Comparison of ENCODE assay signal across 11 cellular contexts in genomic region chr15:31230630-31231485, GRCh38.
DNase-seq lines count a peak whose midpoint lies in the region; ATAC-seq and TF ChIP-seq lines count a peak whose summit lies in the region.
"Had no signal": no experiment of that assay in that cellular context is flagged by ENCODE, and none has a peak within 500 bp of the region (broad histone marks: within the 10 kb centered on the region; RNA-seq: fewer than 3 reads in every experiment).

No MANE protein-coding gene starts in this region.

- H3K4me3 ChIP-seq in spleen, result peak overlapping the region in 1 of 8 donors; percentile 37
- H3K4me3 ChIP-seq in stomach, result no peak overlapping the region
- H3K4me3 ChIP-seq: HAP-1, lung had no signal

- DNase-seq in DMS79 treated with DMSO at 0.1 percent for 48 hours (lab: John Stamatoyannopoulos, UW) (peak; percentile 26), DMS79 (lab: John Stamatoyannopoulos, UW) (no peak), spleen (peak; percentile 94), stomach (no peak), NCI-H2029 (lab: John Stamatoyannopoulos, UW) (no peak), SW480 (ENCODE audit: low spot score) (no peak)

- no peak for TF ChIP-seq EP300 in stomach (IDR thresholded peaks at IDR 0.05)

- ATAC-seq in GM21786 (IDR thresholded peaks at IDR 0.05; ENCODE audit: unreplicated experiment) (peak; percentile 82), HG03521 (IDR thresholded peaks at IDR 0.05; ENCODE audit: unreplicated experiment) (peak; percentile 84)

- no peak for TF ChIP-seq CTCF in spleen (IDR thresholded peaks at IDR 0.05 in 8 of 11, conservative IDR thresholded peaks at IDR 0.05 in 3 of 11)
- TF ChIP-seq CTCF in stomach (IDR thresholded peaks at IDR 0.05), result no peak

- 62 to 81% (median 72%) methylated on average over 6 of the region's 6 CpGs for WGBS in spleen, 5 donors
- 85 to 95% (median 93%) methylated on average over 6 of the region's 6 CpGs for WGBS in stomach, 5 donors

- TF ChIP-seq POLR2A in spleen (IDR thresholded peaks at IDR 0.05), result no peak
- TF ChIP-seq POLR2A in stomach (IDR thresholded peaks at IDR 0.05), result no peak

- H3K27me3 ChIP-seq in spleen (replicated peaks in 1 of 7) (no peaks in the 10 kb centered on the region), stomach (no peaks in the 10 kb centered on the region)

- H3K36me3 ChIP-seq in spleen, result no peaks in the 10 kb centered on the region
- no peaks in the 10 kb centered on the region for H3K36me3 ChIP-seq in stomach
- H3K36me3 ChIP-seq: HAP-1 had no signal

- H3K4me1 ChIP-seq in spleen (peaks cover 0 to 66% (median 35%) of the 10 kb centered on the region in 6 donors), stomach (peaks cover 4 to 25% (median 11%) of the 10 kb centered on the region in 4 donors)
- H3K4me1 ChIP-seq: HAP-1 had no signal

- intact Hi-C loops in spleen (cut with DNase I; ENCODE audit: low total_unique reads) (no loop called here), stomach (cut with DNase I; ENCODE audit: low total_unique reads) (no loop called here)

- peak overlapping the region in 4 of 8 donors; percentile 49 to 67 (median 60) for H3K27ac ChIP-seq in spleen
- no peak overlapping the region for H3K27ac ChIP-seq in stomach
- H3K27ac ChIP-seq: 22Rv1 had no signal

- H3K9me3 ChIP-seq in spleen (no peaks in the 10 kb centered on the region), stomach (no peaks in the 10 kb centered on the region)
- H3K9me3 ChIP-seq: HAP-1 had no signal

Comparison
In these comparisons a context has a peak if more than half of its experiments do, and no peak if none do; other contexts are left out.
1. DNase-seq: peak in DMS79 treated with DMSO at 0.1 percent for 48 hours (single experiment) and spleen (single experiment); none in DMS79 (single experiment), stomach (single experiment), NCI-H2029 (single experiment) and SW480 (single experiment).